ENCODE assay signal across 2 cellular contexts in the genomic region with DNA sequence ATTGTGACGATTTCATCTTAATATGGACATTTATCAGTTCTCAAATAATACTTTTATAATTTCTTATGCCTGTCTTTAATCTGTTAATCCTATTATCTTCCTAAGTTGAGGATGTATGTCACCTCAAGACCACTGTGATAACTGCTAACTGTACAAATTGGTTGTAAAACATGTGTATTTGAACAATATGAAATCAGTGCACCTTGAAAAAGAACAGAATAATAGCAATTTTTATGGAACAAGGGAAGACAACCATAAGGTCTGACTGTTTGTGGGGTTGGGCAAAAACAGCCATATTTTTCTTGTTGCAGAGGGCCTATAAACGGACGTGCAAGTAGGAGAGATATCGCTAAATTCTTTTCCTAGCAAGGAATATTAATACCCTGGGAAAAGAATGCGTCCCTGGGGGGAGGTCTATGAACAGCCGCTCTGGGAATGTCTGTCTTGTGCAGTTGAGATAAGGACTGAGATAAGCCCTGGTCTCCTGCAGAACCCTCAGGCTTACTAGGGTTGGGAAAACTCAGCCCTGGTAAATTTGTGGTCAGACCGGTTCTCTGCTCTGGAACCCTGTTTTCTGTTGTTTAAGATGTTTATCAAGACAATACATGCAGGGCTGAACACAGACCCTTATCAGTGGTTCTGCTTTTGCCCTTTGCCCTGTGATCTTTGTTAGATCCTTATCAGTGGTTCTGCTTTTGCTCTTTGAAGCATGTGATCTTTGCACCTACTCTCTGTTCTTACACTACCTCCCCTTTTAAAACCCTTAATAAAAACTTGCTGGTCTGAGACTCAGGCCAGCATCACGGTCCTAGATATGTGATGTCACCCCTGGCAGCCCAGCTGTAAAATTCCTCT.
TF ChIP-seq lines count a peak whose summit lies in the region.
"Not testable (repeated sequence)": the region's sequence is repeated elsewhere in the genome, so short reads cannot be mapped to it uniquely, and the experiment has no call there.

No MANE protein-coding gene starts in this region.

TF ChIP-seq in SK-N-SH, 30 proteins besides CTCF, POLR2A, EP300 and RAD21:
- TF ChIP-seq GATA2 (CRISPR knock-in tag; IDR thresholded peaks at IDR 0.05), result peak; percentile 20

TF ChIP-seq in HepG2, 621 proteins besides CTCF, POLR2A, EP300 and RAD21:
- TF ChIP-seq ZNF33A (CRISPR knock-in tag; IDR thresholded peaks at IDR 0.05; ENCODE audit: borderline replicate concordance) (peak; percentile 96; the same call in 1 of the 2 replicates), TCF7 (IDR thresholded peaks at IDR 0.05; ENCODE audit: low read depth) (0 out of 2 replicates have a peak, but pooled peaks have one; percentile 16), NR2F6 (IDR thresholded peaks at IDR 0.05) (0 out of 2 replicates have a peak, but pooled peaks have one; percentile 9), FOXP4 (CRISPR knock-in tag; IDR thresholded peaks at IDR 0.05) (0 out of 2 replicates have a peak, but pooled peaks have one; percentile 30), SOX6 (CRISPR knock-in tag; IDR thresholded peaks at IDR 0.05) (peak; percentile 28; the same call in 1 of the 2 replicates), SOX13 (CRISPR knock-in tag; conservative IDR thresholded peaks at IDR 0.05 in 1 of 2, IDR thresholded peaks at IDR 0.05 in 1 of 2) (peak in 1 of 2 experiments; percentile 41; a peak in 1 of 4 replicates), POGZ (CRISPR knock-in tag; IDR thresholded peaks at IDR 0.05) (peak; percentile 55), HNF4A (CRISPR knock-in tag; IDR thresholded peaks at IDR 0.05) (peak; percentile 59), SOX5 (CRISPR knock-in tag; IDR thresholded peaks at IDR 0.05; ENCODE audit: borderline replicate concordance) (0 out of 2 replicates have a peak, but pooled peaks have one; percentile 21)
- TF ChIP-seq NR2F6 (CRISPR knock-in tag; IDR thresholded peaks at IDR 0.05); SOX6 (IDR thresholded peaks at IDR 0.05); SOX13 (IDR thresholded peaks at IDR 0.05): not testable (repeated sequence)
